Comparison of ENCODE assay signal across 8 cellular contexts in genomic region chr2:42342061-42342794, GRCh38. TPM values are rescaled to one million over a fixed set of nuclear protein-coding genes. Genes with fewer than 3 reads are reported as not detected.
DNase-seq lines count a peak whose midpoint lies in the region; ATAC-seq and TF ChIP-seq lines count a peak whose summit lies in the region.

No MANE protein-coding gene starts in this region.

- WGBS in SK-N-SH (ENCODE audit: low lambda C conversion rate) = 49% methylated on average over 5 of the region's 8 CpGs

- CTCF ChIA-PET in SK-N-SH (lab: Yijun Ruan, JAX) = interaction anchor here (1.2 to 4.5 kb wide), 7 partner anchors 13 to 489 kb away, joined by 3 to 28 read pairs (median 10); partner anchors contain the start of gene COX7A2L

- DNase-seq in natural killer cell treated with Interleukin-12 subunit alpha and Interleukin-12 subunit beta and Interleukin-15 and Interleukin-18, amount 100 ng/mL, for 72 hours (ENCODE audit: low spot score) = no peak
- DNase-seq in natural killer cell (no peak), SK-N-SH (peak; percentile 58), fibroblast of pulmonary artery (ENCODE audit: low read depth) (peak; percentile 86), retinal pigment epithelial cell (ENCODE audit: low read depth) (peak; percentile 97), NCI-H1930 (lab: John Stamatoyannopoulos, UW) (no peak), KG1 (lab: John Stamatoyannopoulos, UW) (no peak), NCI-H146 (lab: John Stamatoyannopoulos, UW) (no peak)

- H3F3A ChIP-seq in SK-N-SH (replicated peaks; ENCODE audit: insufficient read depth) = peaks cover 10% of the 10 kb centered on the region

- ATAC-seq in natural killer cell treated with Interleukin-12 subunit alpha and Interleukin-12 subunit beta and Interleukin-15 and Interleukin-18, amount 100 ng/mL, for 72 hours = peak; percentile 20 to 79
- no peak for ATAC-seq in natural killer cell

- H2AFZ ChIP-seq in SK-N-SH (ENCODE audit: low read depth) = no peak overlapping the region

- no peaks in the 10 kb centered on the region; the same call in 1 of the 2 replicates for H4K20me1 ChIP-seq in SK-N-SH (ENCODE audit: insufficient read depth)

- H3K9ac ChIP-seq in SK-N-SH = peak overlapping the region; percentile 35; the same call in 1 of the 2 replicates

- peaks cover 77% of the 10 kb centered on the region for H3K79me2 ChIP-seq in SK-N-SH (ENCODE audit: insufficient read depth)

- POLR2A ChIA-PET in SK-N-SH (lab: Yijun Ruan, JAX) = interaction anchor here (1.0 kb wide), 1 partner anchor 14 kb away, joined by 3 read pairs; no protein-coding TSS in a partner anchor

- H3K4me1 Mint-ChIP-seq in natural killer cell treated with Interleukin-12 subunit alpha and Interleukin-12 subunit beta and Interleukin-15 and Interleukin-18, amount 100 ng/mL, for 72 hours (ENCODE audit: low read depth in 2 of 2) = peaks cover 34% of the 10 kb centered on the region in 2 donors
- H3K4me1 Mint-ChIP-seq in natural killer cell = peaks cover 26 to 48% of the 10 kb centered on the region in 2 donors

- no peak overlapping the region for H3K4me3 ChIP-seq in SK-N-SH (ENCODE audit: low read depth in 2 of 2, low read length in 1 of 2)
- no peak overlapping the region for H3K4me3 ChIP-seq in fibroblast of pulmonary artery (replicated peaks; ENCODE audit: low read depth, low read length)
- H3K4me3 ChIP-seq in retinal pigment epithelial cell (ENCODE audit: low read length) = no peak overlapping the region

- H3K4me2 ChIP-seq in SK-N-SH = peak overlapping the region; percentile 62

- peak overlapping the region; percentile 41 to 92; a peak in 3 of 4 replicates for H3K27ac ChIP-seq in SK-N-SH (ENCODE audit: low read depth in 2 of 2, low read length in 1 of 2)

- H3K9me3 Mint-ChIP-seq in natural killer cell treated with Interleukin-12 subunit alpha and Interleukin-12 subunit beta and Interleukin-15 and Interleukin-18, amount 100 ng/mL, for 72 hours = no peaks in the 10 kb centered on the region
- no peaks in the 10 kb centered on the region for H3K9me3 Mint-ChIP-seq in natural killer cell

- no peak for TF ChIP-seq RAD21 in SK-N-SH (IDR thresholded peaks at IDR 0.05; ENCODE audit: low read length)

- intact Hi-C loops in natural killer cell (cut with micrococcal nuclease) = no loop called here

- no peak; a peak in 1 of 4 replicates for TF ChIP-seq EP300 in SK-N-SH (IDR thresholded peaks at IDR 0.05; ENCODE audit: borderline replicate concordance in 1 of 2, low read depth in 1 of 2, low read length in 1 of 2)

- H3K9me2 ChIP-seq in SK-N-SH = no peaks in the 10 kb centered on the region

- no peaks in the 10 kb centered on the region for H3K27me3 ChIP-seq in SK-N-SH (ENCODE audit: insufficient read depth)

- peaks cover 19 to 33% of the 10 kb centered on the region in 2 experiments for H3K36me3 ChIP-seq in SK-N-SH (replicated peaks in 1 of 2; ENCODE audit: control insufficient read depth in 1 of 2, insufficient read depth in 2 of 2, low read length in 1 of 2)

- no peaks in the 10 kb centered on the region for H3K9me3 ChIP-seq in SK-N-SH

- peak overlapping the region; percentile 17 to 86 for H3K27ac Mint-ChIP-seq in natural killer cell treated with Interleukin-12 subunit alpha and Interleukin-12 subunit beta and Interleukin-15 and Interleukin-18, amount 100 ng/mL, for 72 hours
- peak overlapping the region in 1 of 2 donors; percentile 76 for H3K27ac Mint-ChIP-seq in natural killer cell

- no peaks in the 10 kb centered on the region for H3K27me3 Mint-ChIP-seq in natural killer cell treated with Interleukin-12 subunit alpha and Interleukin-12 subunit beta and Interleukin-15 and Interleukin-18, amount 100 ng/mL, for 72 hours
- H3K27me3 Mint-ChIP-seq in natural killer cell (ENCODE audit: low read depth in 2 of 2) = no peaks in the 10 kb centered on the region

- no peak overlapping the region for H3K4me3 Mint-ChIP-seq in natural killer cell treated with Interleukin-12 subunit alpha and Interleukin-12 subunit beta and Interleukin-15 and Interleukin-18, amount 100 ng/mL, for 72 hours
- no peak overlapping the region for H3K4me3 Mint-ChIP-seq in natural killer cell

- TF ChIP-seq CTCF in natural killer cell (IDR thresholded peaks at IDR 0.05) (no peak), SK-N-SH (IDR thresholded peaks at IDR 0.05) (no peak), fibroblast of pulmonary artery (IDR thresholded peaks at IDR 0.05; ENCODE audit: low read length, missing control alignments) (no peak), retinal pigment epithelial cell (conservative IDR thresholded peaks at IDR 0.05; ENCODE audit: low read depth, low read length) (no peak)

- peaks cover 17 to 19% of the 10 kb centered on the region in 2 experiments; a peak in 3 of 4 replicates for H3K4me1 ChIP-seq in SK-N-SH (ENCODE audit: control insufficient read depth in 1 of 2, insufficient read depth in 2 of 2, low read depth in 1 of 2, low read length in 1 of 2)

- peaks cover 10% of the 10 kb centered on the region for H3K36me3 Mint-ChIP-seq in natural killer cell treated with Interleukin-12 subunit alpha and Interleukin-12 subunit beta and Interleukin-15 and Interleukin-18, amount 100 ng/mL, for 72 hours
- H3K36me3 Mint-ChIP-seq in natural killer cell = no peaks in the 10 kb centered on the region

TF ChIP-seq in SK-N-SH, 30 proteins besides CTCF, POLR2A, EP300 and RAD21 (continues in another document):
- TF ChIP-seq FOSL2 (IDR thresholded peaks at IDR 0.05; ENCODE audit: borderline replicate concordance, low read depth) (peak; percentile 66; the same call in 1 of the 2 replicates), GABPA (IDR thresholded peaks at IDR 0.05; ENCODE audit: low read depth) (no peak), SIN3A (IDR thresholded peaks at IDR 0.05; ENCODE audit: borderline replicate concordance, low read depth, low read length) (0 out of 2 replicates have a peak, but pooled peaks have one; percentile 39), NRF1 (IDR thresholded peaks at IDR 0.05; ENCODE audit: low read depth, low read length) (no peak), POLR2AphosphoS5 (IDR thresholded peaks at IDR 0.05; ENCODE audit: low read depth, low read length) (no peak), ZBTB33 (IDR thresholded peaks at IDR 0.05; ENCODE audit: borderline replicate concordance, low read depth) (no peak), TCF12 (IDR thresholded peaks at IDR 0.05) (peak; percentile 73), PBX3 (IDR thresholded peaks at IDR 0.05) (peak; percentile 42; the same call in 1 of the 2 replicates), SMC3 (IDR thresholded peaks at IDR 0.05; ENCODE audit: low read depth, low read length) (no peak)
- TF ChIP-seq, protein P1, sequence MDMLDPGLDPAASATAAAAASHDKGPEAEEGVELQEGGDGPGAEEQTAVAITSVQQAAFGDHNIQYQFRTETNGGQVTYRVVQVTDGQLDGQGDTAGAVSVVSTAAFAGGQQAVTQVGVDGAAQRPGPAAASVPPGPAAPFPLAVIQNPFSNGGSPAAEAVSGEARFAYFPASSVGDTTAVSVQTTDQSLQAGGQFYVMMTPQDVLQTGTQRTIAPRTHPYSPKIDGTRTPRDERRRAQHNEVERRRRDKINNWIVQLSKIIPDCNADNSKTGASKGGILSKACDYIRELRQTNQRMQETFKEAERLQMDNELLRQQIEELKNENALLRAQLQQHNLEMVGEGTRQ (IDR thresholded peaks at IDR 0.05; ENCODE audit: borderline replicate concordance, low read depth, low read length) = no peak

RNA-seq across cellular contexts. Expression of gene COX7A2L, which starts 18.8 kb away (rescaled TPM):
- total RNA-seq in natural killer cell treated with Interleukin-12 subunit alpha and Interleukin-12 subunit beta and Interleukin-15 and Interleukin-18, amount 100 ng/mL, for 72 hours = 100 to 1,000 TPM in 1 of 2 donors, 10 to 100 TPM in 1; 70.8 to 102 TPM
- total RNA-seq in natural killer cell = 10 to 100 TPM; 45.8 to 59.1 (median 58.1) TPM
- polyA plus RNA-seq in SK-N-SH (2012; rRNA removed) = 77.6 and 82.3 TPM in 2 replicates
- 116 and 144 TPM in 2 replicates for polyA plus RNA-seq in SK-N-SH (2012; cell fraction: cytosol; rRNA removed)
- polyA plus RNA-seq in SK-N-SH (2012; cell fraction: nucleus; rRNA removed) = 27.9 and 31.9 TPM in 2 replicates

Comparison
In these comparisons a context has a peak if more than half of its experiments do, and no peak if none do; other contexts are left out.
1. ATAC-seq: peak in natural killer cell treated with Interleukin-12 subunit alpha and Interleukin-12 subunit beta and Interleukin-15 and Interleukin-18, amount 100 ng/mL, for 72 hours (2 of 2); none in natural killer cell (0 of 3).
2. DNase-seq: peak in SK-N-SH (single experiment), fibroblast of pulmonary artery (single experiment) and retinal pigment epithelial cell (single experiment); none in natural killer cell treated with Interleukin-12 subunit alpha and Interleukin-12 subunit beta and Interleukin-15 and Interleukin-18, amount 100 ng/mL, for 72 hours (single experiment), natural killer cell (single experiment), NCI-H1930 (0 of 2), KG1 (single experiment) and NCI-H146 (single experiment).